ENCODE assay signal across 26 cellular contexts in the genomic region with DNA sequence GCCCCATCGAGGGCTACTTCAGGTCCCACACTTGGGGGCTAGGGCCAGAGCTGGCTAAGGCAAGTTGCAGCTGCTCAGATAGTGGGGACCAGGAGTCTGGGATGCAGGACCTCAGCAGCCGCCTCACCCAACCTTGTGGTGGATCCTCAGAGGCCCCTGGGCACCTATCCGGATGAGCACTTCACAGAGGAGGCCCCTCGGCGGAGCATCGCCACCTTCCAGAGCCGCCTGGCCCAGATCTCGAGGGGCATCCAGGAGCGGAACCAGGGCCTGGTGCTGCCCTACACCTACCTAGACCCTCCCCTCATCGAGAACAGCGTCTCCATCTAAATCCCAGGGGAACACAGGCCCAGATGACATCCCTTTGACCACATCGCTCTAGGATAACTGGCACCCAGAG. TPM values are rescaled to one million over a fixed set of nuclear protein-coding genes. Genes with fewer than 3 reads are reported as not detected.
DNase-seq lines count a peak whose midpoint lies in the region; ATAC-seq and TF ChIP-seq lines count a peak whose summit lies in the region.
"Had no signal": no experiment of that assay in that cellular context is flagged by ENCODE, and none has a peak within 500 bp of the region (broad histone marks: within the 10 kb centered on the region; RNA-seq: fewer than 3 reads in every experiment).

No MANE protein-coding gene starts in this region.

- no peak for ATAC-seq in stimulated activated naive CD8-positive, alpha-beta T cell treated with anti-CD3 and anti-CD28 coated beads, Interleukin-15, amount 100 ng/mL, for 72 hours
- ATAC-seq in sciatic nerve (no peak), upper lobe of right lung (no peak), GM19463 (IDR thresholded peaks at IDR 0.05; ENCODE audit: unreplicated experiment) (no peak)
- ATAC-seq: A549, GM12878, HCT116 had no signal

- H3K4me3 ChIP-seq in upper lobe of right lung, result no peak overlapping the region
- H3K4me3 ChIP-seq: A549; BLaER1 treated with 17β-estradiol and CSF1 and Interleukin-3, amounts not matched to agents 10 nM and 100 nM; GM12878; GM23248 had no signal

- H3K4me3 Mint-ChIP-seq in stimulated activated naive CD8-positive, alpha-beta T cell treated with anti-CD3 and anti-CD28 coated beads, Interleukin-15, Interleukin-2, amounts not matched to agents 100 ng/mL and 50 ng/mL, for 24 hours, result no peak overlapping the region
- H3K4me3 Mint-ChIP-seq in stimulated activated naive CD8-positive, alpha-beta T cell treated with anti-CD3 and anti-CD28 coated beads, Interleukin-15, amount 100 ng/mL, for 72 hours, result no peak overlapping the region
- H3K4me3 Mint-ChIP-seq: CD14-positive monocyte; CD4-positive, alpha-beta T cell; CD8-positive, alpha-beta memory T cell; H9 had no signal

- H3K4me1 Mint-ChIP-seq in stimulated activated naive CD8-positive, alpha-beta T cell treated with anti-CD3 and anti-CD28 coated beads, Interleukin-15, Interleukin-2, amounts not matched to agents 100 ng/mL and 50 ng/mL, for 24 hours (ENCODE audit: low read depth), result no peaks in the 10 kb centered on the region
- no peaks in the 10 kb centered on the region for H3K4me1 Mint-ChIP-seq in stimulated activated naive CD8-positive, alpha-beta T cell treated with anti-CD3 and anti-CD28 coated beads, Interleukin-15, amount 100 ng/mL, for 72 hours
- H3K4me1 Mint-ChIP-seq: CD8-positive, alpha-beta memory T cell had no signal

- no peak for TF ChIP-seq CTCF in upper lobe of right lung (IDR thresholded peaks at IDR 0.05)

- no peaks in the 10 kb centered on the region for H3K36me3 Mint-ChIP-seq in stimulated activated naive CD8-positive, alpha-beta T cell treated with anti-CD3 and anti-CD28 coated beads, Interleukin-15, Interleukin-2, amounts not matched to agents 100 ng/mL and 50 ng/mL, for 24 hours (ENCODE audit: low read depth)
- H3K36me3 Mint-ChIP-seq: CD8-positive, alpha-beta memory T cell had no signal

- H3K27ac Mint-ChIP-seq in stimulated activated naive CD8-positive, alpha-beta T cell treated with anti-CD3 and anti-CD28 coated beads, Interleukin-15, Interleukin-2, amounts not matched to agents 100 ng/mL and 50 ng/mL, for 24 hours, result peak overlapping the region; percentile 56
- no peak overlapping the region for H3K27ac Mint-ChIP-seq in stimulated activated naive CD8-positive, alpha-beta T cell treated with anti-CD3 and anti-CD28 coated beads, Interleukin-15, amount 100 ng/mL, for 72 hours
- H3K27ac Mint-ChIP-seq: CD4-positive, alpha-beta T cell; H9 had no signal

- DNase-seq in stimulated activated naive CD8-positive, alpha-beta T cell treated with anti-CD3 and anti-CD28 coated beads, Interleukin-15, amount 100 ng/mL, for 72 hours, result no peak
- DNase-seq in mesenteric fat pad (ENCODE audit: low spot score), result peak; percentile 85
- DNase-seq in sciatic nerve (ENCODE audit: low spot score), result peak; percentile 49
- DNase-seq in upper lobe of right lung, result peak; percentile 63
- no peak for DNase-seq in iPS-NIHi11 (ENCODE audit: low spot score)
- no peak for DNase-seq in dedifferentiated amniotic fluid mesenchymal stem cell (ENCODE audit: extremely low spot score)
- DNase-seq: 8988T; ACHN; AML-193; BE2C; CD8-positive, alpha-beta memory T cell; DMS 273 treated with DMSO at 0.1 percent for 48 hours; DMS79; EL; GDM1; GM23248; H9 had no signal

- H3K27ac ChIP-seq in upper lobe of right lung, result no peak overlapping the region
- H3K27ac ChIP-seq: A549, GM23248 had no signal

- H3K4me1 ChIP-seq in upper lobe of right lung, result no peaks in the 10 kb centered on the region
- H3K4me1 ChIP-seq: A549, BE2C had no signal

- no peaks in the 10 kb centered on the region for H3K9me3 ChIP-seq in upper lobe of right lung
- H3K9me3 ChIP-seq: A549; BE2C; BLaER1 treated with 17β-estradiol and CSF1 and Interleukin-3, amounts not matched to agents 10 nM and 100 nM had no signal

- no peaks in the 10 kb centered on the region for H3K27me3 ChIP-seq in upper lobe of right lung
- H3K27me3 ChIP-seq: BE2C had no signal

- H3K36me3 ChIP-seq in upper lobe of right lung, result no peaks in the 10 kb centered on the region
- H3K36me3 ChIP-seq: BE2C; BLaER1 treated with 17β-estradiol and CSF1 and Interleukin-3, amounts not matched to agents 10 nM and 100 nM had no signal

- intact Hi-C loops in sciatic nerve (cut with DNase I) (no loop called here), upper lobe of right lung (cut with DNase I) (no loop called here)

- no peaks in the 10 kb centered on the region for H3K9me3 Mint-ChIP-seq in stimulated activated naive CD8-positive, alpha-beta T cell treated with anti-CD3 and anti-CD28 coated beads, Interleukin-15, Interleukin-2, amounts not matched to agents 100 ng/mL and 50 ng/mL, for 24 hours
- no peaks in the 10 kb centered on the region for H3K9me3 Mint-ChIP-seq in stimulated activated naive CD8-positive, alpha-beta T cell treated with anti-CD3 and anti-CD28 coated beads, Interleukin-15, amount 100 ng/mL, for 72 hours
- H3K9me3 Mint-ChIP-seq: CD14-positive monocyte; CD4-positive, alpha-beta T cell; CD8-positive, alpha-beta memory T cell; H9 had no signal

- H3K27me3 Mint-ChIP-seq in stimulated activated naive CD8-positive, alpha-beta T cell treated with anti-CD3 and anti-CD28 coated beads, Interleukin-15, Interleukin-2, amounts not matched to agents 100 ng/mL and 50 ng/mL, for 24 hours, result no peaks in the 10 kb centered on the region
- peaks cover 6% of the 10 kb centered on the region for H3K27me3 Mint-ChIP-seq in stimulated activated naive CD8-positive, alpha-beta T cell treated with anti-CD3 and anti-CD28 coated beads, Interleukin-15, amount 100 ng/mL, for 72 hours
- H3K27me3 Mint-ChIP-seq: CD4-positive, alpha-beta T cell had no signal

RNA-seq across cellular contexts. Expression of gene ALOX15B, which starts 9.4 kb away (rescaled TPM):
- total RNA-seq in mesenteric fat pad, result 2.9 TPM
- not detected for total RNA-seq in sciatic nerve
- total RNA-seq in upper lobe of right lung, result 80.2 TPM
- total RNA-seq: CD4-positive, alpha-beta T cell; CD8-positive, alpha-beta memory T cell; GM12878; GM23248; H4; H9 had no signal

RNA-seq across cellular contexts. Expression of gene ALOX12B, which starts 39.3 kb away (rescaled TPM):
- total RNA-seq in mesenteric fat pad (not detected), sciatic nerve (not detected), upper lobe of right lung (not detected)
- total RNA-seq: GM23248, H4 had no signal

RNA-seq across cellular contexts. Expression of gene GUCY2D, which starts 45.8 kb away (rescaled TPM):
- total RNA-seq in mesenteric fat pad, result not detected
- total RNA-seq in sciatic nerve, result not detected
- 2.6 TPM for total RNA-seq in upper lobe of right lung
- total RNA-seq: CD8-positive, alpha-beta memory T cell; GM12878; H4 had no signal

Comparison
In these comparisons a context has a peak if more than half of its experiments do, and no peak if none do; other contexts are left out.
1. DNase-seq: peak in mesenteric fat pad (single experiment), sciatic nerve (single experiment) and upper lobe of right lung (single experiment); none in stimulated activated naive CD8-positive, alpha-beta T cell treated with anti-CD3 and anti-CD28 coated beads, Interleukin-15, amount 100 ng/mL, for 72 hours (0 of 2), iPS-NIHi11 (single experiment) and dedifferentiated amniotic fluid mesenchymal stem cell (single experiment).
2. RNA of gene ALOX15B, which starts 9.4 kb away (total RNA-seq): 80.2 TPM in upper lobe of right lung (single experiment); 2.9 TPM in mesenteric fat pad (single experiment) and not detected in sciatic nerve (single experiment); every median in the first group is over 10 times any median in the second.